ENCODE assay signal across 1 cellular context in the genomic region with DNA sequence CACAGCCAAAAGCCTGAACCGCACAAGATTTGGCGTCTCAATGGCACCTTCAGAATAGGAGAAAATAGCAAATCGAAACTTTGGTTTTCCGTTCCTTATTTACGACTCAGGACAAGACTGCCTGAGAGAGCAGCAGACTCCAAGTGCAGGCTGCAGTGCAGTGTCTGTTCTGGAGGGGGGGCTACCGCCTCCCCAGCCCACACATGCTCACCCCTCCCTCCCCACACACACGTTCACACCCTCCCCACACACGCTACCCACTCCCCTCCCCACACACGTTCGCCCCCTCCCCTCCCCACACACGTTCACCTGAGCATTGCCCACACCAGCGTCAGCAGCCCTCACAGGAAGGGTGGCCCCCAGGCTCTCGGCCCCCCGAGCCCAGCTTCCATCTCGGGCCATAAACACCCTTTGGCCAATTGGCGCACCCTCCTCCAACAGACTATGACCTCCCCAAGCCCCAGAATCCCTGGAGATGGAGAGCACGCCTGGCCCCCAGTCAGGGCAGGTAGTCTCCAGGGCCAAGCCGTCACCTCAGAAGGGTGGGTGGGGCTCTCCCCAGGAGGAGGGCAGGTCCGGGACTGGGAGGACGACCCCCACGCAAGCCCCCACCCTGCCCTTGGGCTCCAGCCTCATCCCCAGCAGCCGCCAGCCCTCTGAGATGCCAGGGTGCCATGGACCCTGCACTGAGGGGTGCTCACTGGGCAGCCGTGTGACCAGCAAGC.
TF ChIP-seq lines count a peak whose summit lies in the region.

No MANE protein-coding gene starts in this region.

TF ChIP-seq in GM23338, 12 proteins besides CTCF, POLR2A, EP300 and RAD21 (continued from another document):
- TF ChIP-seq, protein P1, sequence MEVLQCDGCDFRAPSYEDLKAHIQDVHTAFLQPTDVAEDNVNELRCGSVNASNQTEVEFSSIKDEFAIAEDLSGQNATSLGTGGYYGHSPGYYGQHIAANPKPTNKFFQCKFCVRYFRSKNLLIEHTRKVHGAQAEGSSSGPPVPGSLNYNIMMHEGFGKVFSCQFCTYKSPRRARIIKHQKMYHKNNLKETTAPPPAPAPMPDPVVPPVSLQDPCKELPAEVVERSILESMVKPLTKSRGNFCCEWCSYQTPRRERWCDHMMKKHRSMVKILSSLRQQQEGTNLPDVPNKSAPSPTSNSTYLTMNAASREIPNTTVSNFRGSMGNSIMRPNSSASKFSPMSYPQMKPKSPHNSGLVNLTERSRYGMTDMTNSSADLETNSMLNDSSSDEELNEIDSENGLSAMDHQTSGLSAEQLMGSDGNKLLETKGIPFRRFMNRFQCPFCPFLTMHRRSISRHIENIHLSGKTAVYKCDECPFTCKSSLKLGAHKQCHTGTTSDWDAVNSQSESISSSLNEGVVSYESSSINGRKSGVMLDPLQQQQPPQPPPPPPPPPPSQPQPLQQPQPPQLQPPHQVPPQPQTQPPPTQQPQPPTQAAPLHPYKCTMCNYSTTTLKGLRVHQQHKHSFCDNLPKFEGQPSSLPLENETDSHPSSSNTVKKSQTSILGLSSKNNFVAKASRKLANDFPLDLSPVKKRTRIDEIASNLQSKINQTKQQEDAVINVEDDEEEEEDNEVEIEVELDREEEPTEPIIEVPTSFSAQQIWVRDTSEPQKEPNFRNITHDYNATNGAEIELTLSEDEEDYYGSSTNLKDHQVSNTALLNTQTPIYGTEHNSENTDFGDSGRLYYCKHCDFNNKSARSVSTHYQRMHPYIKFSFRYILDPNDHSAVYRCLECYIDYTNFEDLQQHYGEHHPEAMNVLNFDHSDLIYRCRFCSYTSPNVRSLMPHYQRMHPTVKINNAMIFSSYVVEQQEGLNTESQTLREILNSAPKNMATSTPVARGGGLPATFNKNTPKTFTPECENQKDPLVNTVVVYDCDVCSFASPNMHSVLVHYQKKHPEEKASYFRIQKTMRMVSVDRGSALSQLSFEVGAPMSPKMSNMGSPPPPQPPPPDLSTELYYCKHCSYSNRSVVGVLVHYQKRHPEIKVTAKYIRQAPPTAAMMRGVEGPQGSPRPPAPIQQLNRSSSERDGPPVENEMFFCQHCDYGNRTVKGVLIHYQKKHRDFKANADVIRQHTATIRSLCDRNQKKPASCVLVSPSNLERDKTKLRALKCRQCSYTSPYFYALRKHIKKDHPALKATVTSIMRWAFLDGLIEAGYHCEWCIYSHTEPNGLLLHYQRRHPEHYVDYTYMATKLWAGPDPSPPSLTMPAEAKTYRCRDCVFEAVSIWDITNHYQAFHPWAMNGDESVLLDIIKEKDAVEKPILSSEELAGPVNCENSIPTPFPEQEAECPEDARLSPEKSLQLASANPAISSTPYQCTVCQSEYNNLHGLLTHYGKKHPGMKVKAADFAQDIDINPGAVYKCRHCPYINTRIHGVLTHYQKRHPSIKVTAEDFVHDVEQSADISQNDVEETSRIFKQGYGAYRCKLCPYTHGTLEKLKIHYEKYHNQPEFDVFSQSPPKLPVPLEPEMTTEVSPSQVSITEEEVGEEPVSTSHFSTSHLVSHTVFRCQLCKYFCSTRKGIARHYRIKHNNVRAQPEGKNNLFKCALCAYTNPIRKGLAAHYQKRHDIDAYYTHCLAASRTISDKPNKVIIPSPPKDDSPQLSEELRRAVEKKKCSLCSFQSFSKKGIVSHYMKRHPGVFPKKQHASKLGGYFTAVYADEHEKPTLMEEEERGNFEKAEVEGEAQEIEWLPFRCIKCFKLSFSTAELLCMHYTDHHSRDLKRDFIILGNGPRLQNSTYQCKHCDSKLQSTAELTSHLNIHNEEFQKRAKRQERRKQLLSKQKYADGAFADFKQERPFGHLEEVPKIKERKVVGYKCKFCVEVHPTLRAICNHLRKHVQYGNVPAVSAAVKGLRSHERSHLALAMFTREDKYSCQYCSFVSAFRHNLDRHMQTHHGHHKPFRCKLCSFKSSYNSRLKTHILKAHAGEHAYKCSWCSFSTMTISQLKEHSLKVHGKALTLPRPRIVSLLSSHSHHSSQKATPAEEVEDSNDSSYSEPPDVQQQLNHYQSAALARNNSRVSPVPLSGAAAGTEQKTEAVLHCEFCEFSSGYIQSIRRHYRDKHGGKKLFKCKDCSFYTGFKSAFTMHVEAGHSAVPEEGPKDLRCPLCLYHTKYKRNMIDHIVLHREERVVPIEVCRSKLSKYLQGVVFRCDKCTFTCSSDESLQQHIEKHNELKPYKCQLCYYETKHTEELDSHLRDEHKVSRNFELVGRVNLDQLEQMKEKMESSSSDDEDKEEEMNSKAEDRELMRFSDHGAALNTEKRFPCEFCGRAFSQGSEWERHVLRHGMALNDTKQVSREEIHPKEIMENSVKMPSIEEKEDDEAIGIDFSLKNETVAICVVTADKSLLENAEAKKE (CRISPR knock-in tag; IDR thresholded peaks at IDR 0.05): no peak
- TF ChIP-seq NANOG (IDR thresholded peaks at IDR 0.05; ENCODE audit: borderline replicate concordance): no peak
- no peak for TF ChIP-seq JUNB (IDR thresholded peaks at IDR 0.05; ENCODE audit: unreplicated experiment)
- TF ChIP-seq ZNF331 (CRISPR knock-in tag; IDR thresholded peaks at IDR 0.05; ENCODE audit: low read depth): no peak
- TF ChIP-seq, protein P2, sequence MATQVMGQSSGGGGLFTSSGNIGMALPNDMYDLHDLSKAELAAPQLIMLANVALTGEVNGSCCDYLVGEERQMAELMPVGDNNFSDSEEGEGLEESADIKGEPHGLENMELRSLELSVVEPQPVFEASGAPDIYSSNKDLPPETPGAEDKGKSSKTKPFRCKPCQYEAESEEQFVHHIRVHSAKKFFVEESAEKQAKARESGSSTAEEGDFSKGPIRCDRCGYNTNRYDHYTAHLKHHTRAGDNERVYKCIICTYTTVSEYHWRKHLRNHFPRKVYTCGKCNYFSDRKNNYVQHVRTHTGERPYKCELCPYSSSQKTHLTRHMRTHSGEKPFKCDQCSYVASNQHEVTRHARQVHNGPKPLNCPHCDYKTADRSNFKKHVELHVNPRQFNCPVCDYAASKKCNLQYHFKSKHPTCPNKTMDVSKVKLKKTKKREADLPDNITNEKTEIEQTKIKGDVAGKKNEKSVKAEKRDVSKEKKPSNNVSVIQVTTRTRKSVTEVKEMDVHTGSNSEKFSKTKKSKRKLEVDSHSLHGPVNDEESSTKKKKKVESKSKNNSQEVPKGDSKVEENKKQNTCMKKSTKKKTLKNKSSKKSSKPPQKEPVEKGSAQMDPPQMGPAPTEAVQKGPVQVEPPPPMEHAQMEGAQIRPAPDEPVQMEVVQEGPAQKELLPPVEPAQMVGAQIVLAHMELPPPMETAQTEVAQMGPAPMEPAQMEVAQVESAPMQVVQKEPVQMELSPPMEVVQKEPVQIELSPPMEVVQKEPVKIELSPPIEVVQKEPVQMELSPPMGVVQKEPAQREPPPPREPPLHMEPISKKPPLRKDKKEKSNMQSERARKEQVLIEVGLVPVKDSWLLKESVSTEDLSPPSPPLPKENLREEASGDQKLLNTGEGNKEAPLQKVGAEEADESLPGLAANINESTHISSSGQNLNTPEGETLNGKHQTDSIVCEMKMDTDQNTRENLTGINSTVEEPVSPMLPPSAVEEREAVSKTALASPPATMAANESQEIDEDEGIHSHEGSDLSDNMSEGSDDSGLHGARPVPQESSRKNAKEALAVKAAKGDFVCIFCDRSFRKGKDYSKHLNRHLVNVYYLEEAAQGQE (IDR thresholded peaks at IDR 0.05; ENCODE audit: unreplicated experiment): no peak
- TF ChIP-seq, protein P3, sequence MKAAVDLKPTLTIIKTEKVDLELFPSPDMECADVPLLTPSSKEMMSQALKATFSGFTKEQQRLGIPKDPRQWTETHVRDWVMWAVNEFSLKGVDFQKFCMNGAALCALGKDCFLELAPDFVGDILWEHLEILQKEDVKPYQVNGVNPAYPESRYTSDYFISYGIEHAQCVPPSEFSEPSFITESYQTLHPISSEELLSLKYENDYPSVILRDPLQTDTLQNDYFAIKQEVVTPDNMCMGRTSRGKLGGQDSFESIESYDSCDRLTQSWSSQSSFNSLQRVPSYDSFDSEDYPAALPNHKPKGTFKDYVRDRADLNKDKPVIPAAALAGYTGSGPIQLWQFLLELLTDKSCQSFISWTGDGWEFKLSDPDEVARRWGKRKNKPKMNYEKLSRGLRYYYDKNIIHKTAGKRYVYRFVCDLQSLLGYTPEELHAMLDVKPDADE (IDR thresholded peaks at IDR 0.05): no peak
- TF ChIP-seq EZH2phosphoT487 (IDR thresholded peaks at IDR 0.05; ENCODE audit: unreplicated experiment): no peak
- TF ChIP-seq CREB1 (CRISPR knock-in tag; IDR thresholded peaks at IDR 0.05; ENCODE audit: low read depth): no peak
- no peak for TF ChIP-seq POLR2AphosphoS5 (IDR thresholded peaks at IDR 0.05; ENCODE audit: low read depth)
- TF ChIP-seq STAT1 (IDR thresholded peaks at IDR 0.05; ENCODE audit: unreplicated experiment): no peak
TF ChIP-seq in GM23338: peak in this region for 0.
